Comparison of ENCODE assay signal across 34 cellular contexts in genomic region chr5:165296401-165297130, GRCh38.
"Had no signal": no experiment of that assay in that cellular context is flagged by ENCODE, and none has a peak within 500 bp of the region (broad histone marks: within the 10 kb centered on the region; RNA-seq: fewer than 3 reads in every experiment).

No MANE protein-coding gene starts in this region.

- H3K27me3 Mint-ChIP-seq: activated B cell treated with CpG ODN at 0.5 μM for 24 hours; activated CD4-positive, alpha-beta T cell treated with anti-CD3 and anti-CD28 coated beads, Interleukin-2, amount 10 ng/mL, durations not matched to agents 24 days and 14 days; activated CD8-positive, alpha-beta memory T cell treated with anti-CD3 and anti-CD28 coated beads, Interleukin-2, amount 10 ng/mL, durations not matched to agents 7 days and 5 days; activated naive CD8-positive, alpha-beta T cell treated with anti-CD3 and anti-CD28 coated beads, Interleukin-2, amount 50 U/mL, for 24 hours; activated T-cell treated with anti-CD3 and anti-CD28 coated beads, Interleukin-2, amount 50 U/mL, for 24 hours; T-cell had no signal

- H3K27me3 ChIP-seq: ascending aorta, Peyer's patch, SJSA1 had no signal

- H3K4me3 ChIP-seq: ascending aorta, Peyer's patch, SJSA1 had no signal

- H3K4me3 Mint-ChIP-seq: activated B cell treated with CpG ODN at 0.5 μM for 24 hours; activated CD4-positive, alpha-beta T cell treated with anti-CD3 and anti-CD28 coated beads, Interleukin-2, amount 10 ng/mL, durations not matched to agents 24 days and 14 days; activated CD8-positive, alpha-beta memory T cell treated with anti-CD3 and anti-CD28 coated beads, Interleukin-2, amount 10 ng/mL, durations not matched to agents 7 days and 5 days; activated naive CD8-positive, alpha-beta T cell treated with anti-CD3 and anti-CD28 coated beads, Interleukin-2, amount 50 U/mL, for 24 hours; activated T-cell treated with anti-CD3 and anti-CD28 coated beads, Interleukin-2, amount 50 U/mL, for 24 hours; activated T-helper 1 cell treated with anti-CD3 and anti-CD28 coated beads, Interleukin-12 subunit alpha, Interleukin-12 subunit beta, Interleukin-2, Interleukin-4 antibody, amounts not matched to agents 30 ng/mL and 10 ng/mL and 1 ng/mL, durations not matched to agents 14 hours and 24 hours and 36 hours; brain; T-cell had no signal

- H3K4me1 ChIP-seq: ascending aorta, Peyer's patch, SJSA1 had no signal

- FAIRE-seq: TTC549 had no signal

- H3K36me3 Mint-ChIP-seq: activated CD8-positive, alpha-beta memory T cell treated with anti-CD3 and anti-CD28 coated beads, Interleukin-2, amount 10 ng/mL, durations not matched to agents 7 days and 5 days; activated naive CD4-positive, alpha-beta T cell treated with anti-CD3 and anti-CD28 coated beads, Interleukin-2, amount 50 U/mL, for 72 hours; brain; T-cell had no signal

- H3K9me3 ChIP-seq: ascending aorta, Peyer's patch had no signal

- H3K36me3 ChIP-seq: ascending aorta, Peyer's patch, SJSA1 had no signal

- H3K4me1 Mint-ChIP-seq: activated B cell treated with CpG ODN at 0.5 μM for 24 hours; activated CD4-positive, alpha-beta T cell treated with anti-CD3 and anti-CD28 coated beads, Interleukin-2, amount 10 ng/mL, durations not matched to agents 24 days and 14 days; activated CD8-positive, alpha-beta memory T cell treated with anti-CD3 and anti-CD28 coated beads, Interleukin-2, amount 10 ng/mL, durations not matched to agents 7 days and 5 days; activated naive CD8-positive, alpha-beta T cell treated with anti-CD3 and anti-CD28 coated beads, Interleukin-2, amount 50 U/mL, for 24 hours; brain; T-cell had no signal

- H3K27ac ChIP-seq: ascending aorta, Peyer's patch, RWPE1, SJSA1 had no signal

- H3K9me3 Mint-ChIP-seq: activated CD4-positive, alpha-beta T cell treated with anti-CD3 and anti-CD28 coated beads, Interleukin-2, amount 10 ng/mL, durations not matched to agents 24 days and 14 days; activated naive CD4-positive, alpha-beta T cell treated with anti-CD3 and anti-CD28 coated beads, Interleukin-2, amount 50 U/mL, for 72 hours; activated T-helper 1 cell treated with anti-CD3 and anti-CD28 coated beads, Interleukin-12 subunit alpha, Interleukin-12 subunit beta, Interleukin-2, Interleukin-4 antibody, amounts not matched to agents 30 ng/mL and 10 ng/mL and 1 ng/mL, durations not matched to agents 14 hours and 24 hours and 36 hours had no signal

- DNase-seq: activated B cell treated with CpG ODN at 0.5 μM for 24 hours; activated CD4-positive, alpha-beta T cell treated with anti-CD3 and anti-CD28 coated beads for 1 hour; activated CD4-positive, alpha-beta T cell treated with anti-CD3 and anti-CD28 coated beads, Interleukin-2, amount 10 ng/mL, durations not matched to agents 24 days and 14 days; activated CD4-positive, alpha-beta T cell treated with anti-CD3 and anti-CD28 coated beads, Interleukin-2, amount 50 U/mL, for 48 hours; activated CD8-positive, alpha-beta memory T cell treated with anti-CD3 and anti-CD28 coated beads, Interleukin-2, amount 10 ng/mL, durations not matched to agents 7 days and 5 days; activated effector memory CD4-positive, alpha-beta T cell treated with Interleukin-2 at 50 U/mL for 16 hours; activated naive CD4-positive, alpha-beta T cell; activated naive CD8-positive, alpha-beta T cell treated with anti-CD3 and anti-CD28 coated beads, Interleukin-2, amount 50 U/mL, for 24 hours; activated T-cell treated with anti-CD3 and anti-CD28 coated beads, Interleukin-2, amount 50 U/mL, for 24 hours; amniotic stem cell; central memory CD4-positive, alpha-beta T cell; MM.1S; NCI-H1092 treated with DMSO at 0.1 percent for 48 hours; NCI-H1417 treated with DMSO at 0.1 percent for 48 hours; NCI-H1694; NCI-H2029; NCI-H2107; NCI-H2171 treated with DMSO at 0.1 percent for 48 hours; NCI-H226; NCI-H510A; NCI-H526 treated with DMSO at 0.1 percent for 48 hours; NCI-H82; Peyer's patch; Right ventricle myocardium superior; T-cell; T-helper 2 cell; T1000 had no signal

- H3K27ac Mint-ChIP-seq: activated B cell treated with CpG ODN at 0.5 μM for 24 hours; activated CD4-positive, alpha-beta T cell treated with anti-CD3 and anti-CD28 coated beads, Interleukin-2, amount 10 ng/mL, durations not matched to agents 24 days and 14 days; activated CD8-positive, alpha-beta memory T cell treated with anti-CD3 and anti-CD28 coated beads, Interleukin-2, amount 10 ng/mL, durations not matched to agents 7 days and 5 days; activated naive CD4-positive, alpha-beta T cell treated with anti-CD3 and anti-CD28 coated beads, Interleukin-2, amount 50 U/mL, for 72 hours; activated naive CD8-positive, alpha-beta T cell treated with anti-CD3 and anti-CD28 coated beads, Interleukin-2, amount 50 U/mL, for 24 hours; activated T-cell treated with anti-CD3 and anti-CD28 coated beads, Interleukin-2, amount 50 U/mL, for 24 hours; activated T-helper 1 cell treated with anti-CD3 and anti-CD28 coated beads, Interleukin-12 subunit alpha, Interleukin-12 subunit beta, Interleukin-2, Interleukin-4 antibody, amounts not matched to agents 30 ng/mL and 10 ng/mL and 1 ng/mL, durations not matched to agents 14 hours and 24 hours and 36 hours; brain; T-cell had no signal
